Comparison of ENCODE assay signal across 8 cellular contexts in the genomic region with DNA sequence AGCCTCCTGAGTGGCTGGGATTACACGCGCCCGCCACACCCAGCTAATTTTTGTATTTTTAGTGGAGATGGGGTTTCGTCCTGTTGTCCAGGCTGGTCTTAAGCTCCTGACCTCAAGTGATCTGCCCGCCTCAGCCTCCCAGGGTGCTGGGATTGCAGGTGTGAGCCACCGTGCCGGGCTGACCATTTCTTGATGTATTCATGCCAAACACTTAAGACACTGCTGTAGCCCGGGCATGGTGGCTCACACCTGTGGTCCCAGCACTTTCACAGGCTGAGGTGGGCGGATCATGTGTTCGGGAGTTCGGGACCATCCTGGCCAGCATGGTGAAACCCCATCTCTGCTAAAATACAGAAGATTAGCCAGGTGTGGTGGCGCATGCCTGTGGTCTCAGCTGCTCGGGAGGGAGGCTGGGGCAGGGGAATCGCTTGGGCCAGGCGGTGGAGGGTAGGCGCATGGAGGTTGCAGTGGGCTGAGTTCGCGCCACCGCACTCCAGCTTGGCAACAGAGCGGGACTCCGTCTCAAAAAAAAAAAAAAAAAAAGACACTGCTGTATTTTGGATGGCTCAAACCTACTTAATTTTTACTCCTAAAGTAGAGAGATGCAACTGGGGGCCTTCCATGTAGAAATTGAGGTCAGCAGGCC.
"Had no signal": no experiment of that assay in that cellular context is flagged by ENCODE, and none has a peak within 500 bp of the region (broad histone marks: within the 10 kb centered on the region; RNA-seq: fewer than 3 reads in every experiment).

No MANE protein-coding gene starts in this region.

- H3K4me3 ChIP-seq: K562 had no signal

- H3K27ac ChIP-seq: HL-60 had no signal

- FAIRE-seq: HepG2, HTR-8/SVneo, K562 had no signal

- H3K4me3 Mint-ChIP-seq: IgD-negative memory B cell had no signal

- DNase-seq: IMR-90, KBM-7, KG1 had no signal
